In the genomic region with DNA sequence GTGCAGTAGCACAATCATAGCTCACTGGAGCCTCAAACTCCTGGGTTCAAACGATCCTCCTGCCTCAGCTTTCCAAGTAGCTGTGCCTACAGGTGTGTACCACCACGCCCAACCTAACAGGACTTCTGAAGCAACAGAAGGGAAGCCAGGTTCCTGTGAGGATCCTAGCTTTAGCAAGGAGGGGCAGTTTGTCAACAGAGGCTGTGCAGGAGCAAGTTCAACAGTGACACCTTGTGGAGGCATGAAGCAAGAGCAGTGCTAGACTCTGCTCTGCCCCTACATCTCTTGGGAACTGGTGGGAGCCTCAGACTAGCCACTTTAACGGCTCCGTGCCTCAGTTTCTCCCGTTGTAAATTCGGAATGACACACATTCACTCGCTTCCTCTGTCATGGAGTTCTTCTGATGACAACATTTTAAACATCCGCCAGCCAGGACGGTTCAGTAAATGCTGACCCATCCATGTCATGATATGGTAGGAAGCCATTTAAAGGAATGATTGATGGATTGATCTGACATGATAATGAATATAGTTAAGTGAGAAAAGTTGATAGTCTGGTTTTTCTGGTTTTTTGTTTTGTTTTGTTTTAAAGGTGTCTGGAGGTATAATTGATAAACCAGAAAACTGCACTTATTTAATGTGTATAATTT, we compare ENCODE assay signal across 9 cellular contexts.
DNase-seq lines count a peak whose midpoint lies in the region; ATAC-seq and TF ChIP-seq lines count a peak whose summit lies in the region.
"Had no signal": no experiment of that assay in that cellular context is flagged by ENCODE, and none has a peak within 500 bp of the region (broad histone marks: within the 10 kb centered on the region; RNA-seq: fewer than 3 reads in every experiment).

No MANE protein-coding gene starts in this region.

- DNase-seq in right atrium auricular region (ENCODE audit: low spot score) (peak; percentile 16), right cardiac atrium (no peak), NCI-H146 treated with DMSO at 0.1 percent for 48 hours (lab: John Stamatoyannopoulos, UW; ENCODE audit: unreplicated experiment) (peak; percentile 35), ascending aorta (ENCODE audit: low spot score in 2 of 2) (no peak), osteoblast (ENCODE audit: insufficient read length, low spot score, missing footprints) (no peak), hippocampal formation (lab: John Stamatoyannopoulos, UW) (no peak), epidermal melanocyte (ENCODE audit: insufficient read length, low spot score) (no peak)

- H3K4me3 ChIP-seq in right atrium auricular region (no peak overlapping the region), right cardiac atrium (ENCODE audit: low read length) (no peak overlapping the region), ascending aorta (no peak overlapping the region), osteoblast (ENCODE audit: insufficient read depth, low read length) (no peak overlapping the region)
- H3K4me3 ChIP-seq: skin epidermis had no signal

- peaks cover 0 to 13% of the 10 kb centered on the region in 2 donors for H3K9me3 ChIP-seq in right atrium auricular region
- H3K9me3 ChIP-seq in right cardiac atrium (ENCODE audit: control insufficient read depth, low read length) = peaks cover 3% of the 10 kb centered on the region
- H3K9me3 ChIP-seq in ascending aorta = peaks cover 6 to 9% of the 10 kb centered on the region in 2 donors
- H3K9me3 ChIP-seq in osteoblast (ENCODE audit: low read depth, low read length) = peaks cover 5% of the 10 kb centered on the region

- H4K20me1 ChIP-seq in osteoblast (ENCODE audit: insufficient read depth, low read length) = no peaks in the 10 kb centered on the region

- no peak overlapping the region for H2AFZ ChIP-seq in osteoblast (ENCODE audit: low read length)

- H3K27me3 ChIP-seq in right atrium auricular region (no peaks in the 10 kb centered on the region), right cardiac atrium (ENCODE audit: control insufficient read depth, insufficient read depth) (no peaks in the 10 kb centered on the region), ascending aorta (no peaks in the 10 kb centered on the region), osteoblast (ENCODE audit: insufficient read depth, low read length) (no peaks in the 10 kb centered on the region)

- intact Hi-C loops in right cardiac atrium (cut with DNase I) (loop anchor here in 1 of 4 donors (10.0 kb wide), 1 partner anchor 365 kb away; a partner anchor contains a TSS), ascending aorta (cut with DNase I) (loop anchor here (5.0 kb wide), 2 partner anchors 342 to 368 kb away; a partner anchor contains a TSS)

- no peak for ATAC-seq in right cardiac atrium
- ATAC-seq in HG02938 (IDR thresholded peaks at IDR 0.05; ENCODE audit: unreplicated experiment) = no peak

- H3K36me3 ChIP-seq in right atrium auricular region (no peaks in the 10 kb centered on the region), ascending aorta (no peaks in the 10 kb centered on the region), osteoblast (ENCODE audit: insufficient read depth, low read length) (no peaks in the 10 kb centered on the region)

- H3K27ac ChIP-seq in right atrium auricular region (no peak overlapping the region), right cardiac atrium (ENCODE audit: low read length) (no peak overlapping the region), ascending aorta (no peak overlapping the region), osteoblast (ENCODE audit: low read depth, low read length) (no peak overlapping the region)
- H3K27ac ChIP-seq: skin epidermis had no signal

- H3K4me1 ChIP-seq in right atrium auricular region = peaks cover 0 to 10% of the 10 kb centered on the region in 2 donors
- peaks cover 2% of the 10 kb centered on the region for H3K4me1 ChIP-seq in right cardiac atrium (ENCODE audit: control insufficient read depth, insufficient read depth, low read length)
- peaks cover 6 to 18% of the 10 kb centered on the region in 2 donors for H3K4me1 ChIP-seq in ascending aorta
- H3K4me1 ChIP-seq in osteoblast (ENCODE audit: insufficient read depth, low read length) = peaks cover 3% of the 10 kb centered on the region

- H3K4me2 ChIP-seq in osteoblast (ENCODE audit: insufficient read depth, low read length) = no peak overlapping the region

- TF ChIP-seq CTCF in right atrium auricular region (IDR thresholded peaks at IDR 0.05) (peak in 1 of 2 donors; percentile 40), ascending aorta (IDR thresholded peaks at IDR 0.05) (peak in 2 of 3 experiments; percentile 16 to 23), osteoblast (IDR thresholded peaks at IDR 0.05; ENCODE audit: extremely low read depth, low read depth, low read length) (peak; percentile 44)

- 48% methylated on average over 9 of the region's 9 CpGs for WGBS in right cardiac atrium

- H3K79me2 ChIP-seq in osteoblast (ENCODE audit: insufficient read depth, low read length) = no peaks in the 10 kb centered on the region

Comparison
In these comparisons a context has a peak if more than half of its experiments do, and no peak if none do; other contexts are left out.
1. DNase-seq: peak in right atrium auricular region (single experiment) and NCI-H146 treated with DMSO at 0.1 percent for 48 hours (single experiment); none in right cardiac atrium (0 of 3), ascending aorta (0 of 2), osteoblast (single experiment), hippocampal formation (0 of 2) and epidermal melanocyte (single experiment).